In the genomic region with DNA sequence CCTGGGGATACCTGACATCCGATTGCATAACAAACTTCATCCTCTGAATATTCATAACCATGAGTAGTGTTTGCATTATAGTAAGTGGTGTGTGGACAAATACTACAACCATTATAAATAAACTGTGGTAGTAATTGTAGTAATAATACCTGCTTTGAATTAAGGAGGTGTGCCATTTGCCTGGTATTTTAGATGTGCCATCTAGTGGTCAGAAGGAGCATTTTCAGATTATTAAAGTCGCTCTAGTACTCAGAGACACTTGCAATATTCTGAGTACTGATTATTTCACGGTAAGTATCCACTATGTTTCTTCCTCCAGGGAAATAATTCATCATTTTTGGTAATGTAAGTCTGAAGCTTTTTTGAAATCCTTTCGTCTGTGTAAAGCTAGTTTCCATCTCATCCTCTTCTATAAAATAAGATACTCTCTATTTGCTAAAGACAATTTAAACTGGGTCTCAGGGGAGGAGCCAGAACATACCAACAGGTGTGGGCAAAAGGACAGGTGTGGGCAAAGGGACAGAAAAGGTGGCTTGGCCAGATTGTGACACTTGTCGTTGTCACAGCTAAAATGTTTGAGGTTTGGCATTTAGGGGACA, we compare ENCODE assay signal across 8 cellular contexts.
DNase-seq lines count a peak whose midpoint lies in the region; ATAC-seq and TF ChIP-seq lines count a peak whose summit lies in the region.

No MANE protein-coding gene starts in this region.

- CTCF ChIA-PET in RWPE1 (lab: Yijun Ruan, JAX): interaction anchor here (0.5 to 3.4 kb wide), 8 partner anchors 9 to 1128 kb away, joined by 3 to 26 read pairs (median 3); no protein-coding TSS in a partner anchor

- TF ChIP-seq CTCF in RWPE1 (conservative IDR thresholded peaks at IDR 0.05; ENCODE audit: low read depth): peak; percentile 82
- TF ChIP-seq CTCF in fibroblast of mammary gland (conservative IDR thresholded peaks at IDR 0.05; ENCODE audit: control insufficient read depth, insufficient read depth, low read depth, low read length): peak; percentile 67

- H3K4me3 ChIP-seq in fibroblast of mammary gland (ENCODE audit: control insufficient read depth, low read depth, low read length): no peak overlapping the region

- POLR2A ChIA-PET in RWPE1 (lab: Yijun Ruan, JAX; ENCODE audit: low non-redundant PET): no interaction called here

- no peak overlapping the region for H3K27ac ChIP-seq in RWPE1

- ATAC-seq in HG02973 (IDR thresholded peaks at IDR 0.05; ENCODE audit: unreplicated experiment) (peak; percentile 73), HG02938 (IDR thresholded peaks at IDR 0.05; ENCODE audit: unreplicated experiment) (no peak), GM21576 (IDR thresholded peaks at IDR 0.05; ENCODE audit: unreplicated experiment) (no peak)

- DNase-seq in GM03348 (ENCODE audit: low spot score) (peak; percentile 26), RWPE1 (ENCODE audit: low spot score) (peak; percentile 44), fibroblast of mammary gland (ENCODE audit: low read depth) (peak; percentile 21), stromal cell of bone marrow (ENCODE audit: low read depth) (peak; percentile 9), nucleus accumbens (lab: John Stamatoyannopoulos, UW) (no peak)

Comparison
In these comparisons a context has a peak if more than half of its experiments do, and no peak if none do; other contexts are left out.
1. DNase-seq: peak in GM03348 (single experiment), RWPE1 (single experiment), fibroblast of mammary gland (single experiment) and stromal cell of bone marrow (single experiment); none in nucleus accumbens (0 of 56).